In the genomic region with DNA sequence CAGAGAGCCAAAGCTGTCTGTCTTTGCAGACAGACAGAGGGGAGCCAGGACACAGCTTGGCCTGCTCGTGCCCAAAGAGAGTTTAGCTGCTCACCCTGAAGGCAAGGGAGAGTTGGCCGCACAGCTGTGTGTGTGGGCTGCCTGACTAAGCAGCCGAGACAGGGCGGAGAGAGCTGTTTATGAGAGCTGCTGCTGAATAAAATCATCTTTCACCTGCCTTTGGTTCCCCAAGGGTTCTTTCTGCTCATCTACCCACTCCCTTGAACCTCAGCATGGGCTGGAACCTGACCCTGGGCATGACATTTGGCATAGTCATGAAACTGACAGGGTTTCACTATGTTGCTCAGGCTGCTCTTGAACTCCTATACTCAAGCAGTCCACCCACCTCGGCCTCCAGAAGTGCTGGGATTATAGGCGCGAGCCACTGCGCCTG, we compare ENCODE assay signal across 9 cellular contexts.
DNase-seq lines count a peak whose midpoint lies in the region; ATAC-seq and TF ChIP-seq lines count a peak whose summit lies in the region.
"Had no signal": no experiment of that assay in that cellular context is flagged by ENCODE, and none has a peak within 500 bp of the region (broad histone marks: within the 10 kb centered on the region; RNA-seq: fewer than 3 reads in every experiment).

No MANE protein-coding gene starts in this region.

- no peak for DNase-seq in Right ventricle myocardium inferior (ENCODE audit: missing footprints)
- DNase-seq in right atrium auricular region (ENCODE audit: low spot score) = no peak
- peak; percentile 39 for DNase-seq in MG63
- DNase-seq in fibroblast of mammary gland (ENCODE audit: low read depth) = peak; percentile 52
- DNase-seq in thyroid gland = peak; percentile 15 to 35
- no peak for DNase-seq in HAP-1 (ENCODE audit: low spot score in 2 of 2)
- DNase-seq in T-helper 9 cell = no peak
- DNase-seq in lower leg skin (ENCODE audit: low spot score in 2 of 2) = no peak
- DNase-seq: tibial artery had no signal

- no peak overlapping the region for H3K27ac ChIP-seq in right atrium auricular region
- H3K27ac ChIP-seq in thyroid gland = no peak overlapping the region
- H3K27ac ChIP-seq: tibial artery had no signal

- H3K4me1 ChIP-seq in right atrium auricular region (no peaks in the 10 kb centered on the region), thyroid gland (peaks cover 9 to 15% of the 10 kb centered on the region in 2 donors), HAP-1 (peaks cover 3% of the 10 kb centered on the region; the same call in 1 of the 2 replicates)

- H3K36me3 ChIP-seq in right atrium auricular region = no peaks in the 10 kb centered on the region
- H3K36me3 ChIP-seq in MG63 = no peaks in the 10 kb centered on the region; the same call in 1 of the 2 replicates
- no peaks in the 10 kb centered on the region for H3K36me3 ChIP-seq in thyroid gland
- H3K36me3 ChIP-seq in HAP-1 (replicated peaks) = no peaks in the 10 kb centered on the region
- H3K36me3 ChIP-seq: tibial artery had no signal

- 54 to 59% methylated on average over 8 of the region's 8 CpGs for WGBS in thyroid gland, 2 donors
- 45 to 69% methylated on average over 8 of the region's 8 CpGs for WGBS in lower leg skin, 2 donors

- TF ChIP-seq POLR2A in thyroid gland (IDR thresholded peaks at IDR 0.05) (no peak), lower leg skin (IDR thresholded peaks at IDR 0.05) (no peak)

- TF ChIP-seq CTCF in right atrium auricular region (IDR thresholded peaks at IDR 0.05) = no peak
- TF ChIP-seq CTCF in fibroblast of mammary gland (conservative IDR thresholded peaks at IDR 0.05; ENCODE audit: control insufficient read depth, insufficient read depth, low read depth, low read length) = no peak
- TF ChIP-seq CTCF in thyroid gland (IDR thresholded peaks at IDR 0.05) = no peak
- no peak for TF ChIP-seq CTCF in lower leg skin (IDR thresholded peaks at IDR 0.05)

- H3K4me3 ChIP-seq in right atrium auricular region (no peak overlapping the region), MG63 (no peak overlapping the region), fibroblast of mammary gland (ENCODE audit: control insufficient read depth, low read depth, low read length) (no peak overlapping the region), thyroid gland (replicated peaks in 1 of 3) (no peak overlapping the region), HAP-1 (no peak overlapping the region), lower leg skin (ENCODE audit: low read depth, poor library complexity, severe bottlenecking) (no peak overlapping the region)
- H3K4me3 ChIP-seq: tibial artery had no signal

- in situ Hi-C loops in HAP-1 (cut with MboI; ENCODE audit: low sequenced_read_pairs) = no loop called here

- no peaks in the 10 kb centered on the region for H3K9me3 ChIP-seq in right atrium auricular region
- no peaks in the 10 kb centered on the region for H3K9me3 ChIP-seq in MG63
- no peaks in the 10 kb centered on the region for H3K9me3 ChIP-seq in thyroid gland
- no peaks in the 10 kb centered on the region for H3K9me3 ChIP-seq in HAP-1
- H3K9me3 ChIP-seq: tibial artery had no signal

- peak; percentile 28 for ATAC-seq in Right ventricle myocardium inferior

- H3K27me3 ChIP-seq in right atrium auricular region (no peaks in the 10 kb centered on the region), MG63 (no peaks in the 10 kb centered on the region), thyroid gland (no peaks in the 10 kb centered on the region), HAP-1 (ENCODE audit: low read depth) (no peaks in the 10 kb centered on the region)

- intact Hi-C loops in Right ventricle myocardium inferior (cut with DNase I) (no loop called here), thyroid gland (cut with DNase I) (no loop called here), lower leg skin (cut with DNase I; ENCODE audit: low total_unique reads) (no loop called here)

Comparison
In these comparisons a context has a peak if more than half of its experiments do, and no peak if none do; other contexts are left out.
1. DNase-seq: peak in MG63 (single experiment), fibroblast of mammary gland (single experiment) and thyroid gland (2 of 2); none in Right ventricle myocardium inferior (single experiment), right atrium auricular region (single experiment), HAP-1 (0 of 2), T-helper 9 cell (single experiment) and lower leg skin (0 of 2).